In genomic region chr4:124641715-124642380, GRCh38 we compare ENCODE assay signal across 10 cellular contexts.
DNase-seq lines count a peak whose midpoint lies in the region; ATAC-seq and TF ChIP-seq lines count a peak whose summit lies in the region.
"Had no signal": no experiment of that assay in that cellular context is flagged by ENCODE, and none has a peak within 500 bp of the region (broad histone marks: within the 10 kb centered on the region; RNA-seq: fewer than 3 reads in every experiment).

No MANE protein-coding gene starts in this region.

- TF ChIP-seq CTCF in A673 (conservative IDR thresholded peaks at IDR 0.05; ENCODE audit: low read depth, low read length), result no peak
- TF ChIP-seq CTCF in choroid plexus epithelial cell (conservative IDR thresholded peaks at IDR 0.05; ENCODE audit: low read depth, low read length), result no peak

- POLR2A ChIA-PET in A673 (lab: Charles Lee; ENCODE audit: low non-redundant PET), result no interaction called here

- DNase-seq in A673 (ENCODE audit: low spot score) (peak; percentile 71), NAMALWA (ENCODE audit: low spot score) (peak; percentile 9), choroid plexus epithelial cell (ENCODE audit: low read depth) (peak; percentile 81), hypothalamus (lab: John Stamatoyannopoulos, UW) (no peak), NCI-H187 (lab: John Stamatoyannopoulos, UW) (no peak), midbrain (lab: John Stamatoyannopoulos, UW) (no peak), GOT3 (lab: John Stamatoyannopoulos, UW) (no peak)
- DNase-seq: naive B cell had no signal

- TSS peak; percentile 66 for BruUV-seq in A673 (replicated peaks; lab: Mats Ljungman, UMichigan)

- intact Hi-C loops in A673 (cut with micrococcal nuclease; ENCODE audit: unreplicated experiment), result no loop called here

- H3K4me1 ChIP-seq in A673 (ENCODE audit: insufficient read depth, low read length, poor library complexity, severe bottlenecking), result peaks cover 5% of the 10 kb centered on the region

- H3K4me3 ChIP-seq in A673 (ENCODE audit: low read depth, low read length, poor library complexity, severe bottlenecking), result no peak overlapping the region
- no peak overlapping the region for H3K4me3 ChIP-seq in choroid plexus epithelial cell (ENCODE audit: low read depth, low read length)
- H3K4me3 ChIP-seq: cardiac muscle cell had no signal

- ATAC-seq in GM21447 (IDR thresholded peaks at IDR 0.05; ENCODE audit: unreplicated experiment), result peak; percentile 74

- no peak overlapping the region for H3K27ac ChIP-seq in A673 (ENCODE audit: low read depth, low read length, poor library complexity, severe bottlenecking)
- H3K27ac ChIP-seq: cardiac muscle cell had no signal

- CTCF ChIA-PET in A673 (lab: Charles Lee), result no interaction called here

- H3K9me3 ChIP-seq in A673 (ENCODE audit: low read depth, low read length, poor library complexity, severe bottlenecking), result no peaks in the 10 kb centered on the region

- no peaks in the 10 kb centered on the region for H3K36me3 ChIP-seq in A673 (ENCODE audit: insufficient read depth, low read length, poor library complexity, severe bottlenecking)
- H3K36me3 ChIP-seq: cardiac muscle cell had no signal

- H3K27me3 ChIP-seq in A673 (replicated peaks; ENCODE audit: insufficient read depth, low read depth, low read length, poor library complexity), result no peaks in the 10 kb centered on the region
- H3K27me3 ChIP-seq: cardiac muscle cell had no signal

Comparison
In these comparisons a context has a peak if more than half of its experiments do, and no peak if none do; other contexts are left out.
1. DNase-seq: peak in A673 (single experiment), NAMALWA (single experiment) and choroid plexus epithelial cell (single experiment); none in hypothalamus (0 of 51), NCI-H187 (0 of 2), midbrain (single experiment) and GOT3 (single experiment).